Comparison of ENCODE assay signal across 10 cellular contexts in the genomic region with DNA sequence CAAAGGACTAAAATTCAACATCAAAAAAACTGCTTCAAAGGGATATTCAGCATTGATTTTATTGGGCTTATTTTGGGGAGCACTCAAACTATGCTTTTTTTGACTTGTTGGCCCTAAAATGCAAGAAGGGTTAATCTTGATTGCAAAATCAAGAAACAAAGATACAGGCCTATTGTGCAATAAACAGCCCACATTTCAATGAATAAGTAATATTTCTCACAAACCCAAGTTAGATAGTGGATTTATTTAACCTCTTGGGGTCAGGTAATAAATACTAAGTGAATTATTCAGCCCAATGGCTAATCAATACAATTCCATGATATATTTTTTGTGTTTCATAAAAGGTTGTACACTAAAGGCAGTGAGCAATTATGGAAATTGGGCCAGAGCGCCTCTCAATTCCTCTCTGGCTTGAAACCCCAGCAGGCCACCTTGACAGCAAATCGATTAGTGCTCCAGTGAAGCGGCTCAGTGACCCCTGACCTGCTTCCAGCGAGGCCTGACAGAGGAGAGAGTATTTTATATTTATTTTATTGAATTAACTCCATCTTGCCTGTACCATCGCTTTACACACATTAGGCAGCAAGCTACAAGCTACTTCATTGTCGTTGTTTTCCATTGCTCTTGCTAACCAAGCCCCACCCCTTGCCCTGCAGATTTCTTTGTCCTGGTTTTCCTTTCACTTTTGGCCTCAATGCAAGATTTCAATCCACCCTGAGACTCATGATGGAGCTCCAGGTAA.
DNase-seq lines count a peak whose midpoint lies in the region; ATAC-seq and TF ChIP-seq lines count a peak whose summit lies in the region.
"Had no signal": no experiment of that assay in that cellular context is flagged by ENCODE, and none has a peak within 500 bp of the region (broad histone marks: within the 10 kb centered on the region; RNA-seq: fewer than 3 reads in every experiment).

No MANE protein-coding gene starts in this region.

- in situ Hi-C loops in astrocyte of the spinal cord (cut with HindIII; ENCODE audit: low sequenced_read_pairs) = no loop called here
- in situ Hi-C loops in gastrocnemius medialis (cut with MboI; ENCODE audit: low sequenced_read_pairs in 4 of 4) = no loop called here

- H3K27ac ChIP-seq in gastrocnemius medialis (peak overlapping the region; percentile 48 to 69 (median 58)), SJCRH30 (no peak overlapping the region), thyroid gland (no peak overlapping the region)
- H3K27ac ChIP-seq: epithelial cell of prostate had no signal

- H3K9me3 ChIP-seq in gastrocnemius medialis = no peaks in the 10 kb centered on the region
- H3K9me3 ChIP-seq in SJCRH30 (replicated peaks) = no peaks in the 10 kb centered on the region
- no peaks in the 10 kb centered on the region for H3K9me3 ChIP-seq in thyroid gland

- no peak for TF ChIP-seq CTCF in astrocyte of the spinal cord (IDR thresholded peaks at IDR 0.05; ENCODE audit: low read depth, low read length)
- no peak for TF ChIP-seq CTCF in gastrocnemius medialis (IDR thresholded peaks at IDR 0.05 in 4 of 5, conservative IDR thresholded peaks at IDR 0.05 in 1 of 5)
- no peak for TF ChIP-seq CTCF in thyroid gland (IDR thresholded peaks at IDR 0.05)

- no peaks in the 10 kb centered on the region for H3K27me3 ChIP-seq in gastrocnemius medialis
- H3K27me3 ChIP-seq in SJCRH30 = no peaks in the 10 kb centered on the region
- no peaks in the 10 kb centered on the region for H3K27me3 ChIP-seq in thyroid gland

- intact Hi-C loops in gastrocnemius medialis (cut with DNase I; ENCODE audit: low total_unique reads) = no loop called here
- intact Hi-C loops in thyroid gland (cut with DNase I) = no loop called here

- H3K36me3 ChIP-seq in gastrocnemius medialis = no peaks in the 10 kb centered on the region
- H3K36me3 ChIP-seq in SJCRH30 = no peaks in the 10 kb centered on the region
- no peaks in the 10 kb centered on the region for H3K36me3 ChIP-seq in thyroid gland

- H3K4me3 ChIP-seq in astrocyte of the spinal cord (ENCODE audit: low read depth, low read length) (no peak overlapping the region), gastrocnemius medialis (no peak overlapping the region), SJCRH30 (no peak overlapping the region), thyroid gland (replicated peaks in 1 of 3) (no peak overlapping the region)

- DNase-seq in astrocyte of the spinal cord (ENCODE audit: low read depth, low spot score) (peak; percentile 50), gastrocnemius medialis (no peak), SJCRH30 (no peak), UCSD-AML1 (lab: John Stamatoyannopoulos, UW; ENCODE audit: unreplicated experiment) (no peak), thyroid gland (no peak)
- no peak for DNase-seq in activated CD4-positive, alpha-beta T cell treated with anti-CD3 and anti-CD28 coated beads for 4 hours
- DNase-seq: activated CD4-positive, alpha-beta T cell treated with anti-CD3 and anti-CD28 coated beads for 1 hour had no signal

- peak; percentile 82 for ATAC-seq in HG02973 (IDR thresholded peaks at IDR 0.05; ENCODE audit: unreplicated experiment)
- no peak for ATAC-seq in gastrocnemius medialis

- 71 to 73% methylated on average over 6 of the region's 6 CpGs for WGBS in thyroid gland, 2 donors

- H3K4me1 ChIP-seq in gastrocnemius medialis = peaks cover 16 to 21% of the 10 kb centered on the region in 2 donors
- peaks cover 5% of the 10 kb centered on the region for H3K4me1 ChIP-seq in SJCRH30
- H3K4me1 ChIP-seq in thyroid gland = peaks cover 0 to 13% of the 10 kb centered on the region in 2 donors

- TF ChIP-seq POLR2A in GM19193 (IDR thresholded peaks at IDR 0.05; ENCODE audit: extremely low read depth, insufficient read depth, insufficient read length) (peak; percentile 17), gastrocnemius medialis (IDR thresholded peaks at IDR 0.05) (no peak), thyroid gland (IDR thresholded peaks at IDR 0.05) (no peak)

Comparison
In these comparisons a context has a peak if more than half of its experiments do, and no peak if none do; other contexts are left out.
1. H3K27ac ChIP-seq: peak in gastrocnemius medialis (4 of 4); none in SJCRH30 (single experiment) and thyroid gland (0 of 3).